1 cellular context compared by ENCODE assay signal in genomic region chr7:133240302-133240701, GRCh38.
TF ChIP-seq lines count a peak whose summit lies in the region.

No MANE protein-coding gene starts in this region.

TF ChIP-seq in endothelial cell of umbilical vein, 7 proteins besides CTCF, POLR2A, EP300 and RAD21:
- TF ChIP-seq MYC (IDR thresholded peaks at IDR 0.05; ENCODE audit: low read depth, low read length) (no peak), GATA2 (IDR thresholded peaks at IDR 0.05; ENCODE audit: insufficient read depth, insufficient read length, low read depth, low read length) (no peak), EZH2 (IDR thresholded peaks at IDR 0.05; ENCODE audit: borderline replicate concordance, low read depth, low read length, severe bottlenecking) (no peak), FOS (IDR thresholded peaks at IDR 0.05; ENCODE audit: borderline replicate concordance, insufficient read depth, low read length) (no peak), POLR2AphosphoS5 (IDR thresholded peaks at IDR 0.05; ENCODE audit: insufficient read depth, low read depth, low read length) (no peak), JUN (IDR thresholded peaks at IDR 0.05; ENCODE audit: borderline replicate concordance, insufficient read depth, insufficient read length, low read depth) (no peak)
- TF ChIP-seq, protein P1, sequence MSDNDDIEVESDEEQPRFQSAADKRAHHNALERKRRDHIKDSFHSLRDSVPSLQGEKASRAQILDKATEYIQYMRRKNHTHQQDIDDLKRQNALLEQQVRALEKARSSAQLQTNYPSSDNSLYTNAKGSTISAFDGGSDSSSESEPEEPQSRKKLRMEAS (IDR thresholded peaks at IDR 0.05; ENCODE audit: insufficient read depth, insufficient read length): no peak
